23 cellular contexts compared by ENCODE assay signal in the genomic region with DNA sequence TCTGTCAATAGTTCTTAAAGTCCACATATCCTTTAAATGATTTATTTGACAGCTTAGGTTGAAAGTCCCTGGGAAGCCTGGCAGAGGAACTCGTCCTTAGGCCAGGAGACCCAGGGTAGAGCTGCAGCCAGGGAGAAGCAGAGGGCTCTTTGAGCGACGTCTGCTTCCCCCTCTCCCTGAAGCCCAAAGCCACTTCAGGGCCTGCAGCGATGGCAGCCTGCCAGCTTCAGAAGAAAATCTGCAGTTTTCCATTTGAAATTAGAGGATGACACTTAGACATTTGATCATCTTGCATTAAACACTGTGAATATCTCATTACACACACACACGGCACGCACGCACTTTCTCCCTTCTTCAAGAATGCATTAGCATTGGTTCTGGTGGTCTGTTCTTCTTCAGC.
DNase-seq lines count a peak whose midpoint lies in the region; ATAC-seq and TF ChIP-seq lines count a peak whose summit lies in the region.
"Had no signal": no experiment of that assay in that cellular context is flagged by ENCODE, and none has a peak within 500 bp of the region (broad histone marks: within the 10 kb centered on the region; RNA-seq: fewer than 3 reads in every experiment).

No MANE protein-coding gene starts in this region.

- peak overlapping the region; percentile 32 for H3K27ac Mint-ChIP-seq in activated B cell treated with CpG ODN at 0.5 μM for 24 hours
- H3K27ac Mint-ChIP-seq: activated naive CD8-positive, alpha-beta T cell treated with anti-CD3 and anti-CD28 coated beads, Interleukin-2, amount 10 ng/mL, durations not matched to agents 7 days and 5 days had no signal

- DNase-seq in NCI-H2029 (lab: John Stamatoyannopoulos, UW) (peak; percentile 13), NCI-H2029 treated with DMSO at 0.1 percent for 48 hours (lab: John Stamatoyannopoulos, UW) (no peak), NCI-H1105 (lab: John Stamatoyannopoulos, UW) (peak; percentile 31), activated B cell treated with CpG ODN at 0.5 μM for 24 hours (no peak), spleen (no peak), NCI-H1694 treated with DMSO at 0.1 percent for 48 hours (lab: John Stamatoyannopoulos, UW) (no peak)
- no peak for DNase-seq in activated CD4-positive, alpha-beta T cell treated with anti-CD3 and anti-CD28 coated beads for 48 hours
- DNase-seq: activated CD4-positive, CD25-positive, alpha-beta regulatory T cell treated with anti-CD3 and anti-CD28 coated beads, Interleukin-2, amount 50 U/mL, for 72 hours; activated CD8-positive, alpha-beta memory T cell treated with anti-CD3 and anti-CD28 coated beads for 24 hours; activated naive CD8-positive, alpha-beta T cell treated with anti-CD3 and anti-CD28 coated beads, Interleukin-2, amount 10 ng/mL, durations not matched to agents 7 days and 5 days; brain microvascular endothelial cell; C1 segment of cervical spinal cord; islet precursor cell; mesendoderm; MG63; NCI-H2081; posterior cingulate gyrus; stimulated activated CD4-positive, alpha-beta T cell treated with anti-CD3 and anti-CD28 coated beads, Interleukin-1b, Interleukin-23, amount 100 ng/mL, for 48 hours; stomach; T-helper 9 cell; upper lobe of right lung had no signal

- peaks cover 31% of the 10 kb centered on the region for H3K36me3 Mint-ChIP-seq in activated B cell treated with CpG ODN at 0.5 μM for 24 hours (ENCODE audit: low read depth)
- H3K36me3 Mint-ChIP-seq: activated naive CD8-positive, alpha-beta T cell treated with anti-CD3 and anti-CD28 coated beads, Interleukin-2, amount 10 ng/mL, durations not matched to agents 7 days and 5 days had no signal

- no peak overlapping the region for H3K4me3 Mint-ChIP-seq in activated B cell treated with CpG ODN at 0.5 μM for 24 hours
- H3K4me3 Mint-ChIP-seq: activated naive CD8-positive, alpha-beta T cell treated with anti-CD3 and anti-CD28 coated beads, Interleukin-2, amount 10 ng/mL, durations not matched to agents 7 days and 5 days had no signal

- POLR2A ChIA-PET in activated B cell treated with CpG ODN at 0.5 μM for 24 hours (lab: Charles Lee) = interaction anchor here (3.4 kb wide), 1 partner anchor 96 kb away, joined by 19 read pairs; a partner anchor contains a TSS

- no peak overlapping the region for H3K4me3 ChIP-seq in spleen
- H3K4me3 ChIP-seq: MG63, stomach, upper lobe of right lung had no signal

- TF ChIP-seq CTCF in activated B cell treated with CpG ODN at 0.5 μM for 24 hours (IDR thresholded peaks at IDR 0.05) = no peak
- no peak for TF ChIP-seq CTCF in spleen (IDR thresholded peaks at IDR 0.05 in 8 of 11, conservative IDR thresholded peaks at IDR 0.05 in 3 of 11)

- WGBS in spleen, 5 donors = 61 to 75% (median 62%) methylated on average over 7 of the region's 7 CpGs

- intact Hi-C loops in activated B cell treated with CpG ODN at 0.5 μM for 24 hours (cut with micrococcal nuclease) (loop anchor here (2.0 kb wide), 1 partner anchor 13 kb away; no protein-coding TSS in a partner anchor), spleen (cut with DNase I; ENCODE audit: low total_unique reads) (loop anchor here (10.0 kb wide), 1 partner anchor 89 kb away; no protein-coding TSS in a partner anchor)

- no peaks in the 10 kb centered on the region for H3K9me3 ChIP-seq in spleen
- H3K9me3 ChIP-seq: MG63, stomach, upper lobe of right lung had no signal

- no peak for TF ChIP-seq POLR2A in spleen (IDR thresholded peaks at IDR 0.05)

- peaks cover 94% of the 10 kb centered on the region for H3K4me1 Mint-ChIP-seq in activated B cell treated with CpG ODN at 0.5 μM for 24 hours
- H3K4me1 Mint-ChIP-seq: activated naive CD8-positive, alpha-beta T cell treated with anti-CD3 and anti-CD28 coated beads, Interleukin-2, amount 10 ng/mL, durations not matched to agents 7 days and 5 days had no signal

- peaks cover 0 to 8% (median 0%) of the 10 kb centered on the region in 6 donors for H3K36me3 ChIP-seq in spleen
- H3K36me3 ChIP-seq: brain microvascular endothelial cell, MG63, stomach, upper lobe of right lung had no signal

- peaks cover 59 to 99% (median 90%) of the 10 kb centered on the region in 6 donors for H3K4me1 ChIP-seq in spleen

- H3K27ac ChIP-seq in spleen = peak overlapping the region in 5 of 8 donors; percentile 29 to 87 (median 51)
- H3K27ac ChIP-seq: brain microvascular endothelial cell, stomach, upper lobe of right lung had no signal

- H3K27me3 Mint-ChIP-seq in activated B cell treated with CpG ODN at 0.5 μM for 24 hours = no peaks in the 10 kb centered on the region

- no peaks in the 10 kb centered on the region for H3K27me3 ChIP-seq in spleen (replicated peaks in 1 of 7)
- H3K27me3 ChIP-seq: brain microvascular endothelial cell, MG63, stomach, upper lobe of right lung had no signal

- CTCF ChIA-PET in activated B cell treated with CpG ODN at 0.5 μM for 24 hours (lab: Charles Lee) = interaction anchor here (1.1 to 2.5 kb wide), 4 partner anchors 10 to 278 kb away, joined by 3 to 7 read pairs (median 6); no protein-coding TSS in a partner anchor

- no peak for ATAC-seq in activated B cell treated with CpG ODN at 0.5 μM for 24 hours (ENCODE audit: low read depth)
- ATAC-seq in HG03139 (IDR thresholded peaks at IDR 0.05; ENCODE audit: unreplicated experiment) = no peak
- ATAC-seq: SK-N-SH treated with all-trans-retinoic acid at 6 μM for 48 hours, upper lobe of right lung had no signal

- H3K9me3 Mint-ChIP-seq in activated B cell treated with CpG ODN at 0.5 μM for 24 hours = no peaks in the 10 kb centered on the region

Comparison
In these comparisons a context has a peak if more than half of its experiments do, and no peak if none do; other contexts are left out.
1. DNase-seq: peak in NCI-H2029 (single experiment) and NCI-H1105 (single experiment); none in NCI-H2029 treated with DMSO at 0.1 percent for 48 hours (single experiment), activated B cell treated with CpG ODN at 0.5 μM for 24 hours (single experiment), spleen (single experiment), activated CD4-positive, alpha-beta T cell treated with anti-CD3 and anti-CD28 coated beads for 48 hours (single experiment) and NCI-H1694 treated with DMSO at 0.1 percent for 48 hours (single experiment).